In the genomic region with DNA sequence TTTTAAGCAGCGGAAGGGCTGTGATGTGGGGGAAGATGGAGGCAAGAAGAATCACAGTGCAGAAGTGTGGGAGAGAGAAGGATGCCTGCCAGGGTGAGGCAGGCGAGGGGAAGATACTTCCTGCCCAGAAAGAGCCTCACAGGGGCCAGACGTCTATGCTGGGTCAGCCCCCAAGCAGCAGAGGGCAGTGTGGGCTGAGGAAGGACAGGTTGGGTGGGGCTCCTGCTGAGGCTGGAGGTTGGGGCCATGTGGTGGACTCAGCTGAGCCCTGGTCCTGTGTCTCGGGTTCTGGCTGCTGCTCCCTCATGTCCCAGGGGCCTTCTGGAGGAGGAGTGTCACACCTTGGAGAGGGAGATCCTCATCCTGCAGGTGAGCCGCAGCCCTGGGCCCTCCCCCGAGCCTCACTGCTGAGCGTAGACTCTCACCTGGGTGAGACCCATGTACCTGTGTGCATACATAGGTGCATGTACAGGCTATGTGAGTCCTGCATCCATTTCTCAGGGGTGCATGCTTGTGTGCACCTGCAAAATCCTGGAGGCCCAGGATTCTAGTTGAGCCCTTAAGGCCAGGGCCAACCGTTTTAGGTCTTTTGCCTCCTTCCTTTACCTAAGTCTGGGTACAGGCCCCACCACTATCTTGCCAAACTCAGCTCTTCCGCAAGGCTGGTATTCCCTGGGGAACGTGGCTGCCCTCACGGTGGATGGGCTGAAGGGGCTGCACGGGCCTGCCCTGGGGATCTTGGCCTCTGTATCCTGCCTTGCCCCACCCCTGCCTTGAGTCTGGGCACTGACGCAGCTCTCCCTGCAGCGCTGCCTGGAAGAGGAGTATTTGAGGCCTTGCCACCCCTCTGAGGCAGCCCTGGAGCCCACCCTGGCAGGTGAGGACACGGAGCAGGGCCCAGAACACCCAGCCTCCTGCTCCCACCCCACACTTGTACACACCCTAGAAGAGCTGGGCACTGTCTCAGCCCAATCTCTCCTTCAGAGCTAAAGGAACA, we compare ENCODE assay signal across 9 cellular contexts. TPM values are rescaled to one million over a fixed set of nuclear protein-coding genes. Genes with fewer than 3 reads are reported as not detected.
A peak's percentile ranks its signal among the peaks of the same experiment; 100 is the strongest.
DNase-seq lines count a peak whose midpoint lies in the region; ATAC-seq, FAIRE-seq and TF ChIP-seq lines count a peak whose summit lies in the region.
"Had no signal": no experiment of that assay in that cellular context is flagged by ENCODE, and none has a peak within 500 bp of the region (broad histone marks: within the 10 kb centered on the region; RNA-seq: fewer than 3 reads in every experiment).

No MANE protein-coding gene starts in this region.

- TF ChIP-seq CTCF in AG04449 (IDR thresholded peaks at IDR 0.05; ENCODE audit: insufficient read depth, low read length, missing control alignments) (peak; percentile 43), GM12865 (IDR thresholded peaks at IDR 0.05; ENCODE audit: insufficient read depth, low read depth, low read length, missing control alignments) (peak; percentile 34)

- no peaks in the 10 kb centered on the region for H3K9me3 ChIP-seq in ectodermal cell (ENCODE audit: control insufficient read depth, low read length)

- H3K4me1 ChIP-seq in ectodermal cell (ENCODE audit: control insufficient read depth, insufficient read depth, low read length) = peaks cover 22% of the 10 kb centered on the region

- POLR2A ChIA-PET in AG04449 (lab: Yijun Ruan, JAX) = interaction anchor here (0.9 kb wide), 1 partner anchor 231 kb away, joined by 3 read pairs; no protein-coding TSS in a partner anchor

- WGBS in ectodermal cell, 2 experiments = 82 to 84% methylated on average over 15 of the region's 15 CpGs

- H3K4me3 ChIP-seq in AG04449 (ENCODE audit: low read depth, low read length) (no peak overlapping the region), GM12865 (ENCODE audit: low read depth, low read length) (no peak overlapping the region), ectodermal cell (ENCODE audit: insufficient read depth, low read depth, low read length) (no peak overlapping the region)

- FAIRE-seq in frontal cortex (lab: Jason Lieb, UNC) = no peak

- peaks cover 5% of the 10 kb centered on the region for H3K27me3 ChIP-seq in ectodermal cell (ENCODE audit: control insufficient read depth, insufficient read depth, low read length, poor library complexity, severe bottlenecking)

- CTCF ChIA-PET in AG04449 (lab: Yijun Ruan, JAX) = interaction anchor here (1.0 to 9.3 kb wide), 6 partner anchors 10 to 53 kb away, joined by 3 to 103 read pairs (median 7); no protein-coding TSS in a partner anchor

- peak overlapping the region; percentile 13 for H3K27ac ChIP-seq in ectodermal cell (ENCODE audit: insufficient read depth, low read depth, low read length, poor library complexity, severe bottlenecking)
- H3K27ac ChIP-seq: epithelial cell of prostate had no signal

- ATAC-seq in GM19351 (IDR thresholded peaks at IDR 0.05; ENCODE audit: unreplicated experiment) (no peak), GM18511 (IDR thresholded peaks at IDR 0.05; ENCODE audit: unreplicated experiment) (no peak), HG02588 (IDR thresholded peaks at IDR 0.05; ENCODE audit: unreplicated experiment) (no peak)

- peaks cover 6% of the 10 kb centered on the region for H3K36me3 ChIP-seq in ectodermal cell (ENCODE audit: control insufficient read depth, insufficient read depth, low read length)

- DNase-seq in AG04449 (ENCODE audit: low read depth, low spot score) = no peak
- peak; percentile 53 for DNase-seq in GM12865 (ENCODE audit: low read depth)
- DNase-seq in NOMO-1 treated with DMSO at 0.1 percent for 48 hours (lab: John Stamatoyannopoulos, UW; ENCODE audit: unreplicated experiment) = peak; percentile 53
- DNase-seq in frontal cortex (ENCODE audit: low spot score in 2 of 2) = no peak

RNA-seq across cellular contexts. Expression of gene CCDC24, which starts 3.7 kb away (rescaled TPM):
- polyA plus RNA-seq in ectodermal cell (2013, experiment 1 of 4) = 12.6 TPM
- 10.5 TPM for polyA plus RNA-seq in ectodermal cell (2013, experiment 2 of 4)
- 9.8 TPM for polyA plus RNA-seq in ectodermal cell (2013, experiment 3 of 4)
- polyA plus RNA-seq in ectodermal cell (2013, experiment 4 of 4) = 9.5 TPM
- 5.3 TPM for total RNA-seq in frontal cortex

RNA-seq across cellular contexts. Expression of gene B4GALT2, which starts 16.1 kb away (rescaled TPM):
- 82.7 TPM for polyA plus RNA-seq in ectodermal cell (2013, experiment 1 of 4)
- 77.3 TPM for polyA plus RNA-seq in ectodermal cell (2013, experiment 2 of 4)
- polyA plus RNA-seq in ectodermal cell (2013, experiment 3 of 4) = 72.0 TPM
- 78.7 TPM for polyA plus RNA-seq in ectodermal cell (2013, experiment 4 of 4)
- 119 TPM for total RNA-seq in frontal cortex

RNA-seq across cellular contexts. Expression of gene ATP6V0B, which starts 20.3 kb away (rescaled TPM):
- polyA plus RNA-seq in ectodermal cell (2013, experiment 1 of 4) = 70.0 TPM
- 73.6 TPM for polyA plus RNA-seq in ectodermal cell (2013, experiment 2 of 4)
- polyA plus RNA-seq in ectodermal cell (2013, experiment 3 of 4) = 83.4 TPM
- polyA plus RNA-seq in ectodermal cell (2013, experiment 4 of 4) = 99.4 TPM
- total RNA-seq in frontal cortex = 265 TPM

RNA-seq across cellular contexts. Expression of gene DPH2, which starts 25.3 kb away (rescaled TPM):
- 34.3 TPM for polyA plus RNA-seq in ectodermal cell (2013, experiment 1 of 4)
- 34.3 TPM for polyA plus RNA-seq in ectodermal cell (2013, experiment 2 of 4)
- polyA plus RNA-seq in ectodermal cell (2013, experiment 3 of 4) = 23.1 TPM
- 28.4 TPM for polyA plus RNA-seq in ectodermal cell (2013, experiment 4 of 4)
- 12.2 TPM for total RNA-seq in frontal cortex

RNA-seq across cellular contexts. Expression of gene SLC6A9, which starts 36.2 kb away (rescaled TPM):
- 22.3 TPM for polyA plus RNA-seq in ectodermal cell (2013, experiment 1 of 4)
- polyA plus RNA-seq in ectodermal cell (2013, experiment 2 of 4) = 25.4 TPM
- 21.0 TPM for polyA plus RNA-seq in ectodermal cell (2013, experiment 3 of 4)
- polyA plus RNA-seq in ectodermal cell (2013, experiment 4 of 4) = 23.5 TPM
- 2.9 TPM for total RNA-seq in frontal cortex

Comparison
In these comparisons a context has a peak if more than half of its experiments do, and no peak if none do; other contexts are left out.
1. DNase-seq: peak in GM12865 (single experiment) and NOMO-1 treated with DMSO at 0.1 percent for 48 hours (single experiment); none in AG04449 (single experiment) and frontal cortex (0 of 2).